ENCODE assay signal across 2 cellular contexts in the genomic region with DNA sequence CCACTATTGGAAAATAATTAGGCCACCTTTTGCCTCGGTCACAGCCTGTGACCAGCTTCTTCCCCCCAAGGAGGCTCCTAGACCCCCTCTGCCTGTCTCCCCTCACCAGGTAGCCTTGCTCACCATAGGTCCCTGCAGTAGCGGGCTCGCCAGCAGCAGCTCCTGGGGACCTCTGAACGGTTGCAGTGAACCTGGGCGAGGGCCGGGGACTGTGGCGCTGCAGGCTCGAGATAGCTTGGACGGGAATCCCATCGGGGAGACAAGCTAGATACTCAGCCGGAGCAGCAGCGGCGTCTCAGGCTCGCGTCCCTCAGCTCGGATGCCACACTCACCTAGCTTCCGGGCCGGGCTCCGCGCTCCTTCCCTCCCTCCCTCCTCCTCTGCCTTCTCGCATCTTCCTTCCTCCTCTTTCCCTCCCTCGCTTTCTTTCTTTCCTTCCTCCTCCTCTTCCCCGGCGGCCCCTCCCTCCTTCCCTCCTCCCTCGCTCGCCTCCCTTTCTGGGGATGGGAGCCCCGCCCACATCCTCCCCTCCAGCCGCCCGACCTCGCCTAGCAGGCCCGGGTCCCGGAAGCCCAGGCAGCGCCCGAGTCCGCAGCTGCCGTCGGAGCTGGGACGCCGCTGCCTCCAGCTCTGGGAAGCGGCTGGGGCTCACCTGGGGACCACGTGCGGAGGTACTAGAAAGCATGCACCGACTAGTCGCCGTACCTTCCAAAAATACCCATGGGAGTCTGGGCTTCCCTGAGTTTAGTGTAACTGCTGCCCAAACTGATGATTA.
TF ChIP-seq lines count a peak whose summit lies in the region.

A gene (minus strand): TSS at position 399 of the 775 bp plus-strand sequence. CDS start 4,603 bp downstream, outside the sequence.

TF ChIP-seq in SK-N-SH, 30 proteins besides CTCF, POLR2A, EP300 and RAD21:
- TF ChIP-seq, protein P1, sequence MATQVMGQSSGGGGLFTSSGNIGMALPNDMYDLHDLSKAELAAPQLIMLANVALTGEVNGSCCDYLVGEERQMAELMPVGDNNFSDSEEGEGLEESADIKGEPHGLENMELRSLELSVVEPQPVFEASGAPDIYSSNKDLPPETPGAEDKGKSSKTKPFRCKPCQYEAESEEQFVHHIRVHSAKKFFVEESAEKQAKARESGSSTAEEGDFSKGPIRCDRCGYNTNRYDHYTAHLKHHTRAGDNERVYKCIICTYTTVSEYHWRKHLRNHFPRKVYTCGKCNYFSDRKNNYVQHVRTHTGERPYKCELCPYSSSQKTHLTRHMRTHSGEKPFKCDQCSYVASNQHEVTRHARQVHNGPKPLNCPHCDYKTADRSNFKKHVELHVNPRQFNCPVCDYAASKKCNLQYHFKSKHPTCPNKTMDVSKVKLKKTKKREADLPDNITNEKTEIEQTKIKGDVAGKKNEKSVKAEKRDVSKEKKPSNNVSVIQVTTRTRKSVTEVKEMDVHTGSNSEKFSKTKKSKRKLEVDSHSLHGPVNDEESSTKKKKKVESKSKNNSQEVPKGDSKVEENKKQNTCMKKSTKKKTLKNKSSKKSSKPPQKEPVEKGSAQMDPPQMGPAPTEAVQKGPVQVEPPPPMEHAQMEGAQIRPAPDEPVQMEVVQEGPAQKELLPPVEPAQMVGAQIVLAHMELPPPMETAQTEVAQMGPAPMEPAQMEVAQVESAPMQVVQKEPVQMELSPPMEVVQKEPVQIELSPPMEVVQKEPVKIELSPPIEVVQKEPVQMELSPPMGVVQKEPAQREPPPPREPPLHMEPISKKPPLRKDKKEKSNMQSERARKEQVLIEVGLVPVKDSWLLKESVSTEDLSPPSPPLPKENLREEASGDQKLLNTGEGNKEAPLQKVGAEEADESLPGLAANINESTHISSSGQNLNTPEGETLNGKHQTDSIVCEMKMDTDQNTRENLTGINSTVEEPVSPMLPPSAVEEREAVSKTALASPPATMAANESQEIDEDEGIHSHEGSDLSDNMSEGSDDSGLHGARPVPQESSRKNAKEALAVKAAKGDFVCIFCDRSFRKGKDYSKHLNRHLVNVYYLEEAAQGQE (IDR thresholded peaks at IDR 0.05; ENCODE audit: low read depth, low read length), result no peak
- peak; percentile 49; the same call in 1 of the 2 replicates for TF ChIP-seq EZH2phosphoT487 (IDR thresholded peaks at IDR 0.05; ENCODE audit: borderline replicate concordance, low read depth)

TF ChIP-seq in SK-N-SH treated with all-trans-retinoic acid at 6 μM for 48 hours, 23 proteins besides CTCF, POLR2A, EP300 and RAD21:
- TF ChIP-seq, protein P2, sequence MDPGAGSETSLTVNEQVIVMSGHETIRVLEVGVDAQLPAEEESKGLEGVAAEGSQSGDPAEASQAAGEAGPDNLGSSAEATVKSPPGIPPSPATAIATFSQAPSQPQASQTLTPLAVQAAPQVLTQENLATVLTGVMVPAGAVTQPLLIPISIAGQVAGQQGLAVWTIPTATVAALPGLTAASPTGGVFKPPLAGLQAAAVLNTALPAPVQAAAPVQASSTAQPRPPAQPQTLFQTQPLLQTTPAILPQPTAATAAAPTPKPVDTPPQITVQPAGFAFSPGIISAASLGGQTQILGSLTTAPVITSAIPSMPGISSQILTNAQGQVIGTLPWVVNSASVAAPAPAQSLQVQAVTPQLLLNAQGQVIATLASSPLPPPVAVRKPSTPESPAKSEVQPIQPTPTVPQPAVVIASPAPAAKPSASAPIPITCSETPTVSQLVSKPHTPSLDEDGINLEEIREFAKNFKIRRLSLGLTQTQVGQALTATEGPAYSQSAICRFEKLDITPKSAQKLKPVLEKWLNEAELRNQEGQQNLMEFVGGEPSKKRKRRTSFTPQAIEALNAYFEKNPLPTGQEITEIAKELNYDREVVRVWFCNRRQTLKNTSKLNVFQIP (CRISPR knock-in tag; IDR thresholded peaks at IDR 0.05; ENCODE audit: borderline replicate concordance, low read depth), result no peak
- TF ChIP-seq, protein P3, sequence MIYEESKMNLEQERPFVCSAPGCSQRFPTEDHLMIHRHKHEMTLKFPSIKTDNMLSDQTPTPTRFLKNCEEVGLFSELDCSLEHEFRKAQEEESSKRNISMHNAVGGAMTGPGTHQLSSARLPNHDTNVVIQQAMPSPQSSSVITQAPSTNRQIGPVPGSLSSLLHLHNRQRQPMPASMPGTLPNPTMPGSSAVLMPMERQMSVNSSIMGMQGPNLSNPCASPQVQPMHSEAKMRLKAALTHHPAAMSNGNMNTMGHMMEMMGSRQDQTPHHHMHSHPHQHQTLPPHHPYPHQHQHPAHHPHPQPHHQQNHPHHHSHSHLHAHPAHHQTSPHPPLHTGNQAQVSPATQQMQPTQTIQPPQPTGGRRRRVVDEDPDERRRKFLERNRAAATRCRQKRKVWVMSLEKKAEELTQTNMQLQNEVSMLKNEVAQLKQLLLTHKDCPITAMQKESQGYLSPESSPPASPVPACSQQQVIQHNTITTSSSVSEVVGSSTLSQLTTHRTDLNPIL (CRISPR knock-in tag; IDR thresholded peaks at IDR 0.05; ENCODE audit: low read depth), result no peak
- TF ChIP-seq ZNF565 (CRISPR knock-in tag; conservative IDR thresholded peaks at IDR 0.05; ENCODE audit: low read depth), result no peak
- no peak for TF ChIP-seq GLIS3 (CRISPR knock-in tag; IDR thresholded peaks at IDR 0.05)
- no peak for TF ChIP-seq RARB (CRISPR knock-in tag; IDR thresholded peaks at IDR 0.05)
